Comparison of ENCODE assay signal across 18 cellular contexts in genomic region chr1:173388352-173388751, GRCh38.
DNase-seq lines count a peak whose midpoint lies in the region; ATAC-seq, FAIRE-seq and TF ChIP-seq lines count a peak whose summit lies in the region.
"Had no signal": no experiment of that assay in that cellular context is flagged by ENCODE, and none has a peak within 500 bp of the region (broad histone marks: within the 10 kb centered on the region; RNA-seq: fewer than 3 reads in every experiment).

No MANE protein-coding gene starts in this region.

- TF ChIP-seq CTCF in HepG2 (CRISPR knock-in tag; IDR thresholded peaks at IDR 0.05) (no peak), right lobe of liver (IDR thresholded peaks at IDR 0.05) (no peak), esophagus muscularis mucosa (IDR thresholded peaks at IDR 0.05) (no peak)

- H3K79me2 ChIP-seq in HepG2 (ENCODE audit: insufficient read depth, low read length): no peaks in the 10 kb centered on the region

- H4K20me1 ChIP-seq in HepG2 (ENCODE audit: insufficient read depth, low read length): no peaks in the 10 kb centered on the region
- H4K20me1 ChIP-seq: BLaER1 treated with 17β-estradiol and CSF1 and Interleukin-3, amounts not matched to agents 10 nM and 100 nM had no signal

- CTCF ChIA-PET in HepG2 (lab: Yijun Ruan, JAX; ENCODE audit: low intra/inter-chr PET ratio, low total read pairs): no interaction called here

- no peak overlapping the region for H3K4me2 ChIP-seq in HepG2 (ENCODE audit: low read depth, low read length)
- H3K4me2 ChIP-seq: A549; BLaER1 treated with 17β-estradiol and CSF1 and Interleukin-3, amounts not matched to agents 10 nM and 100 nM had no signal

- no peak for TF ChIP-seq POLR2A in HepG2 (IDR thresholded peaks at IDR 0.05; ENCODE audit: insufficient read depth in 1 of 2, low read depth in 2 of 2, low read length in 2 of 2)
- no peak for TF ChIP-seq POLR2A in right lobe of liver (IDR thresholded peaks at IDR 0.05)
- no peak for TF ChIP-seq POLR2A in esophagus muscularis mucosa (IDR thresholded peaks at IDR 0.05; ENCODE audit: low read depth)

- no peak for TF ChIP-seq RAD21 in HepG2 (CRISPR knock-in tag; IDR thresholded peaks at IDR 0.05)

- no peak overlapping the region for H3K9ac ChIP-seq in HepG2 (ENCODE audit: insufficient read depth, low read depth, low read length)
- H3K9ac ChIP-seq: BLaER1 treated with 17β-estradiol and CSF1 and Interleukin-3, amounts not matched to agents 10 nM and 100 nM had no signal

- no peaks in the 10 kb centered on the region for H3K4me1 ChIP-seq in HepG2 (ENCODE audit: insufficient read depth, low read length)
- H3K4me1 ChIP-seq in right lobe of liver: no peaks in the 10 kb centered on the region
- peaks cover 4 to 10% (median 6%) of the 10 kb centered on the region in 4 donors for H3K4me1 ChIP-seq in esophagus muscularis mucosa
- H3K4me1 ChIP-seq: BLaER1 treated with 17β-estradiol and CSF1 and Interleukin-3, amounts not matched to agents 10 nM and 100 nM; Caco-2 had no signal

- WGBS in HepG2 (ENCODE audit: low lambda C conversion rate): 94% methylated on average over 1 of the region's 1 CpG
- WGBS in right lobe of liver (ENCODE audit: insufficient coverage, low coverage, low lambda C conversion rate, missing lambda C conversion rate): 85% methylated on average over 1 of the region's 1 CpG
- WGBS in esophagus muscularis mucosa: 88% methylated on average over 1 of the region's 1 CpG

- POLR2A ChIA-PET in HepG2 (lab: Yijun Ruan, JAX): no interaction called here

- H3K27me3 ChIP-seq in HepG2 (ENCODE audit: control insufficient read depth in 1 of 2, insufficient read depth in 2 of 2, low read length in 2 of 2) (no peaks in the 10 kb centered on the region), right lobe of liver (no peaks in the 10 kb centered on the region), esophagus muscularis mucosa (no peaks in the 10 kb centered on the region)
- H3K27me3 ChIP-seq: BLaER1 treated with 17β-estradiol and CSF1 and Interleukin-3, amounts not matched to agents 10 nM and 100 nM had no signal

- no TSS peak for BruUV-seq in HepG2 (replicated peaks; lab: Mats Ljungman, UMichigan)

- ATAC-seq in HepG2: no peak
- ATAC-seq in right lobe of liver: no peak
- ATAC-seq in GM21360 (IDR thresholded peaks at IDR 0.05; ENCODE audit: unreplicated experiment): no peak
- ATAC-seq: A549; CD8-positive, alpha-beta T cell had no signal

- H3K4me3 ChIP-seq in HepG2 (replicated peaks in 1 of 3; ENCODE audit: insufficient read depth in 1 of 3, low read depth in 2 of 3, low read length in 3 of 3) (no peak overlapping the region), right lobe of liver (no peak overlapping the region), esophagus muscularis mucosa (no peak overlapping the region)
- H3K4me3 ChIP-seq: A549; BLaER1 treated with 17β-estradiol and CSF1 and Interleukin-3, amounts not matched to agents 10 nM and 100 nM had no signal

- TF ChIP-seq EP300 in HepG2 (IDR thresholded peaks at IDR 0.05; ENCODE audit: low read depth in 2 of 2, low read length in 2 of 2): no peak
- TF ChIP-seq EP300 in HepG2 (CRISPR knock-in tag; IDR thresholded peaks at IDR 0.05; ENCODE audit: borderline replicate concordance): no peak
- TF ChIP-seq EP300 in esophagus muscularis mucosa (IDR thresholded peaks at IDR 0.05): no peak

- no peak overlapping the region for H2AFZ ChIP-seq in HepG2 (ENCODE audit: low read length)

- intact Hi-C loops in HepG2 (cut with micrococcal nuclease; ENCODE audit: unreplicated experiment) (no loop called here), right lobe of liver (cut with DNase I) (no loop called here), esophagus muscularis mucosa (cut with DNase I) (no loop called here)

- H3K9me3 ChIP-seq in HepG2 (ENCODE audit: low read length) (no peaks in the 10 kb centered on the region), right lobe of liver (no peaks in the 10 kb centered on the region), esophagus muscularis mucosa (no peaks in the 10 kb centered on the region)
- H3K9me3 ChIP-seq: A549; BLaER1 treated with 17β-estradiol and CSF1 and Interleukin-3, amounts not matched to agents 10 nM and 100 nM; Caco-2 had no signal

- no peak for FAIRE-seq in HepG2 (lab: Jason Lieb, UNC)
- FAIRE-seq: A549, G401.6, GM12891 had no signal

- H3K27ac ChIP-seq in HepG2 (ENCODE audit: extremely low read length, insufficient read depth, low read length) (no peak overlapping the region), right lobe of liver (no peak overlapping the region), esophagus muscularis mucosa (replicated peaks in 1 of 4) (no peak overlapping the region)
- H3K27ac ChIP-seq: 22Rv1; A549; BLaER1 treated with 17β-estradiol and CSF1 and Interleukin-3, amounts not matched to agents 10 nM and 100 nM; C4-2B had no signal

- DNase-seq in HepG2 (ENCODE audit: low spot score): no peak
- DNase-seq in right lobe of liver: no peak
- DNase-seq in esophagus muscularis mucosa (ENCODE audit: extremely low spot score): peak; percentile 55
- no peak for DNase-seq in OCI-M1 (lab: John Stamatoyannopoulos, UW)
- DNase-seq: AML-193; Caco-2; Calu3; CD4-positive, alpha-beta T cell; CD8-positive, alpha-beta T cell; DMS79 treated with DMSO at 0.1 percent for 48 hours; GF-D8 had no signal

- H3K36me3 ChIP-seq in HepG2 (replicated peaks in 1 of 2; ENCODE audit: control insufficient read depth in 1 of 2, insufficient read depth in 2 of 2, low read length in 2 of 2) (no peaks in the 10 kb centered on the region), right lobe of liver (no peaks in the 10 kb centered on the region), esophagus muscularis mucosa (peaks cover 0 to 5% (median 0%) of the 10 kb centered on the region in 4 donors)
- H3K36me3 ChIP-seq: BLaER1 treated with 17β-estradiol and CSF1 and Interleukin-3, amounts not matched to agents 10 nM and 100 nM had no signal

- in situ Hi-C loops in HepG2 (cut with HindIII; ENCODE audit: extremely low pct_ligation_motif_present, low pct_unique_long_range_greater_than_20kb): no loop called here

TF ChIP-seq in HepG2, 621 proteins besides CTCF, POLR2A, EP300 and RAD21:
- TF ChIP-seq ZNF574 (CRISPR knock-in tag; IDR thresholded peaks at IDR 0.05) (no peak), CEBPB (IDR thresholded peaks at IDR 0.05; ENCODE audit: borderline replicate concordance, low read depth, low read length) (peak; percentile 33; the same call in 1 of the 2 replicates)
